Comparison of ENCODE assay signal across 28 cellular contexts in genomic region chr11:69144316-69144715, GRCh38. TPM values are rescaled to one million over a fixed set of nuclear protein-coding genes. Genes with fewer than 3 reads are reported as not detected.
DNase-seq lines count a peak whose midpoint lies in the region; ATAC-seq and TF ChIP-seq lines count a peak whose summit lies in the region.
"Had no signal": no experiment of that assay in that cellular context is flagged by ENCODE, and none has a peak within 500 bp of the region (broad histone marks: within the 10 kb centered on the region; RNA-seq: fewer than 3 reads in every experiment).

No MANE protein-coding gene starts in this region.

- H3K4me1 Mint-ChIP-seq in endothelial cell (ENCODE audit: unreplicated experiment) = no peaks in the 10 kb centered on the region
- peaks cover 36% of the 10 kb centered on the region for H3K4me1 Mint-ChIP-seq in stimulated activated naive CD8-positive, alpha-beta T cell treated with anti-CD3 and anti-CD28 coated beads, Interleukin-15, amount 100 ng/mL, for 72 hours
- H3K4me1 Mint-ChIP-seq in T-cell = no peaks in the 10 kb centered on the region

- H3K9me3 Mint-ChIP-seq in endothelial cell (ENCODE audit: unreplicated experiment) (no peaks in the 10 kb centered on the region), T-cell (peaks cover 11 to 19% (median 17%) of the 10 kb centered on the region in 3 donors)
- peaks cover 10 to 30% of the 10 kb centered on the region in 2 donors for H3K9me3 Mint-ChIP-seq in stimulated activated naive CD8-positive, alpha-beta T cell treated with anti-CD3 and anti-CD28 coated beads, Interleukin-15, amount 100 ng/mL, for 72 hours

- DNase-seq in activated CD4-positive, alpha-beta T cell treated with anti-CD3 and anti-CD28 coated beads, Interleukin-2, amount 50 U/mL, for 48 hours = peak; percentile 34 to 45
- no peak for DNase-seq in activated CD4-positive, alpha-beta T cell treated with anti-CD3 and anti-CD28 coated beads for 4 hours
- peak; percentile 52 for DNase-seq in stimulated activated CD4-positive, alpha-beta T cell treated with anti-CD3 and anti-CD28 coated beads, Interleukin-1b, Interleukin-23, amount 100 ng/mL, for 48 hours
- DNase-seq in stimulated activated CD4-positive, alpha-beta T cell treated with anti-CD3 and anti-CD28 coated beads, Interleukin-4, amount 100 ng/mL, for 1 hour = no peak
- DNase-seq in endothelial cell (ENCODE audit: low spot score) (no peak), AML-193 (lab: John Stamatoyannopoulos, UW) (no peak), T-cell (no peak)
- no peak for DNase-seq in stimulated activated naive CD8-positive, alpha-beta T cell treated with anti-CD3 and anti-CD28 coated beads, Interleukin-15, amount 100 ng/mL, for 72 hours
- DNase-seq: activated effector memory CD4-positive, alpha-beta T cell treated with Interleukin-2 at 50 U/mL for 16 hours; brain microvascular endothelial cell; effector CD4-positive, alpha-beta T cell; H9; KG1; kidney; MM.1S; naive thymus-derived CD8-positive, alpha-beta T cell; NCI-H1417; NCI-H2029 treated with DMSO at 0.1 percent for 48 hours; NCI-H526; NK-92 treated with Interleukin-12 subunit alpha and Interleukin-12 subunit beta, amount 100 ng/mL, for 24 hours; occipital lobe; PC-3; SW 1271; T1000; upper lobe of left lung; WERI-Rb-1 had no signal

- no peak for TF ChIP-seq CTCF in endothelial cell (IDR thresholded peaks at IDR 0.05; ENCODE audit: unreplicated experiment)

- H3K27me3 Mint-ChIP-seq in endothelial cell (ENCODE audit: unreplicated experiment) (no peaks in the 10 kb centered on the region), T-cell (peaks cover 0 to 4% of the 10 kb centered on the region in 2 donors)
- H3K27me3 Mint-ChIP-seq in stimulated activated naive CD8-positive, alpha-beta T cell treated with anti-CD3 and anti-CD28 coated beads, Interleukin-15, amount 100 ng/mL, for 72 hours = no peaks in the 10 kb centered on the region
- H3K27me3 Mint-ChIP-seq: naive thymus-derived CD8-positive, alpha-beta T cell had no signal

- ATAC-seq in stimulated activated naive CD8-positive, alpha-beta T cell treated with anti-CD3 and anti-CD28 coated beads, Interleukin-15, amount 100 ng/mL, for 72 hours = peak; percentile 77
- no peak for ATAC-seq in T-cell (replicated peaks in 1 of 4)
- ATAC-seq: A549; naive thymus-derived CD8-positive, alpha-beta T cell; PC-3 had no signal

- POLR2A ChIA-PET in T-cell (lab: Charles Lee) = no interaction called here

- H3K27ac Mint-ChIP-seq in endothelial cell (ENCODE audit: unreplicated experiment) = no peak overlapping the region
- H3K27ac Mint-ChIP-seq in stimulated activated naive CD8-positive, alpha-beta T cell treated with anti-CD3 and anti-CD28 coated beads, Interleukin-15, amount 100 ng/mL, for 72 hours = peak overlapping the region in 1 of 2 donors; percentile 96
- no peak overlapping the region for H3K27ac Mint-ChIP-seq in T-cell
- H3K27ac Mint-ChIP-seq: H9; naive thymus-derived CD8-positive, alpha-beta T cell had no signal

- CTCF ChIA-PET in T-cell (lab: Charles Lee) = no interaction called here

- H3K4me3 Mint-ChIP-seq in endothelial cell (ENCODE audit: unreplicated experiment) = peak overlapping the region; percentile 35
- peak overlapping the region in 1 of 2 donors; percentile 32 for H3K4me3 Mint-ChIP-seq in stimulated activated naive CD8-positive, alpha-beta T cell treated with anti-CD3 and anti-CD28 coated beads, Interleukin-15, amount 100 ng/mL, for 72 hours
- no peak overlapping the region for H3K4me3 Mint-ChIP-seq in T-cell
- H3K4me3 Mint-ChIP-seq: H9; naive thymus-derived CD8-positive, alpha-beta T cell had no signal

- H3K36me3 Mint-ChIP-seq in endothelial cell (ENCODE audit: low read depth, unreplicated experiment) (peaks cover 10% of the 10 kb centered on the region), T-cell (peaks cover 18% of the 10 kb centered on the region)

RNA-seq across cellular contexts. Expression of gene SMIM38, which starts 11.4 kb away (rescaled TPM):
- total RNA-seq in endothelial cell (ENCODE audit: unreplicated experiment) (not detected), T-cell (1 to 10 TPM in 2 of 5 donors, under 1 TPM in 3; 0.12 to 1.7 (median 0.92) TPM)
- total RNA-seq: epithelial cell of proximal tubule had no signal

Comparison
In these comparisons a context has a peak if more than half of its experiments do, and no peak if none do; other contexts are left out.
1. DNase-seq: peak in activated CD4-positive, alpha-beta T cell treated with anti-CD3 and anti-CD28 coated beads, Interleukin-2, amount 50 U/mL, for 48 hours (2 of 2) and stimulated activated CD4-positive, alpha-beta T cell treated with anti-CD3 and anti-CD28 coated beads, Interleukin-1b, Interleukin-23, amount 100 ng/mL, for 48 hours (single experiment); none in activated CD4-positive, alpha-beta T cell treated with anti-CD3 and anti-CD28 coated beads for 4 hours (0 of 2), stimulated activated CD4-positive, alpha-beta T cell treated with anti-CD3 and anti-CD28 coated beads, Interleukin-4, amount 100 ng/mL, for 1 hour (single experiment), endothelial cell (single experiment), stimulated activated naive CD8-positive, alpha-beta T cell treated with anti-CD3 and anti-CD28 coated beads, Interleukin-15, amount 100 ng/mL, for 72 hours (0 of 2), AML-193 (0 of 2) and T-cell (0 of 34).